18 cellular contexts compared by ENCODE assay signal in the genomic region with DNA sequence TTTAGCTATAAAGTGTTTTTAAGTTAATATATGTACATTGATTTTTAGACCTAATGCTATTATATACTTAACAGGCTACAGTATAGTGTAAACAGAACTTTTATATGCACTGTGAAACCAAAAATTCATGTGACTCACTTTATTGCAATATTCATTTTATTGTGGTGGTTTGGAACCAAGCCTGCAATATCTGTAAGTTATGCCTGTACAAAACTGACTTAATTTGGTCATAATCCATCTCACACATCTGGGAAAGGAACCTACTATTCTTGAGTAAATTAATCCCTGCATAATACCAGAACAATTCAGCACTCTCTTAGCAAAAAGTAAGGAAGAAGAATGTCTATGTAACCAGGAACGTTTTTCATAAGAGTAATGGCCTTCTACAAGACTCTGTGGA.
"Had no signal": no experiment of that assay in that cellular context is flagged by ENCODE, and none has a peak within 500 bp of the region (broad histone marks: within the 10 kb centered on the region; RNA-seq: fewer than 3 reads in every experiment).

No MANE protein-coding gene starts in this region.

- H3K4me1 ChIP-seq: lower lobe of right lung, transverse colon, vagina had no signal

- H3K36me3 ChIP-seq: lower lobe of right lung, transverse colon, vagina had no signal

- H3K27me3 ChIP-seq: transverse colon, vagina had no signal

- ATAC-seq: activated naive CD8-positive, alpha-beta T cell treated with anti-CD3 and anti-CD28 coated beads, Interleukin-2, amount 50 U/mL, for 24 hours; left colon; lower lobe of right lung had no signal

- DNase-seq: activated CD4-positive, alpha-beta T cell treated with anti-CD3 and anti-CD28 coated beads for 1 hour; activated CD4-positive, alpha-beta T cell treated with anti-CD3 and anti-CD28 coated beads, Interleukin-2, amount 50 U/mL, for 48 hours; activated naive CD4-positive, alpha-beta T cell treated with anti-CD3 and anti-CD28 coated beads for 36 hours; activated naive CD8-positive, alpha-beta T cell treated with anti-CD3 and anti-CD28 coated beads, Interleukin-2, amount 50 U/mL, for 24 hours; caudate nucleus; erythroblast; foreskin melanocyte; left colon; lower lobe of right lung; nephron progenitor cell; occipital lobe; small intestine; stimulated activated CD4-positive, alpha-beta T cell treated with anti-CD3 and anti-CD28 coated beads, Interleukin-4, amount 100 ng/mL, for 24 hours; stimulated activated naive CD4-positive, alpha-beta T cell treated with Interleukin-2 at 50 U/mL for 16 hours; substantia nigra; transverse colon had no signal

- FAIRE-seq: colon, small intestine had no signal

- H3K4me3 ChIP-seq: lower lobe of right lung, transverse colon, vagina had no signal

- H3K9me3 ChIP-seq: lower lobe of right lung, transverse colon, vagina had no signal
